ENCODE assay signal across 9 cellular contexts in the genomic region with DNA sequence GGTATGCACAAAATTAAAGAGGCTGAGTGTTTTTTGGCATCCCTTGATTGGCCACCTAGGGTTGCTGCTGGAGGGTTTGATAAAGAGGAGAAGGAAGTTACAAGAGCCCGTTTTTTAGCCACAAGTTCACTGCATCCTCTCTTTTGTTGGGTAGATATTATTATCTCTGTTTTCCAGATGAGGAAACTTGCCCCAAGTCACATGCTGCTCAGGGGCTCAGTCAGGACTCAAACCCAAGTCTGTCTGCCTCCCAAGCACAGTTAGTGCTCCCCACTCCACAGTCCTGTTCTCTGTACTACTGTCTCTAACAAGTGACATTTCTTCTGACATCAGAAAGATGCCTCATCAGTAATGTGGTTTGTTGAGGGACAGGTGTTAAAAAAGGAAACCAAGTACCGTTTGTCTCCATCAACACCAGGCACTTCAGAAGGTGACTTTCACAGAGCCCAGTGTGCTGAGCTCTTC. TPM values are rescaled to one million over a fixed set of nuclear protein-coding genes. Genes with fewer than 3 reads are reported as not detected.
DNase-seq lines count a peak whose midpoint lies in the region; ATAC-seq and TF ChIP-seq lines count a peak whose summit lies in the region.
"Had no signal": no experiment of that assay in that cellular context is flagged by ENCODE, and none has a peak within 500 bp of the region (broad histone marks: within the 10 kb centered on the region; RNA-seq: fewer than 3 reads in every experiment).

No MANE protein-coding gene starts in this region.

- peak; percentile 37 for ATAC-seq in activated CD8-positive, alpha-beta T cell treated with anti-CD3 and anti-CD28 coated beads, Interleukin-2, amount 10 ng/mL, durations not matched to agents 7 days and 5 days
- ATAC-seq in natural killer cell treated with Interleukin-12 subunit alpha and Interleukin-12 subunit beta and Interleukin-15 and Interleukin-18, amount 100 ng/mL, for 72 hours: peak; percentile 21 to 64
- ATAC-seq in HG03460 (IDR thresholded peaks at IDR 0.05; ENCODE audit: unreplicated experiment): no peak

- H3K27ac Mint-ChIP-seq in activated CD8-positive, alpha-beta T cell treated with anti-CD3 and anti-CD28 coated beads, Interleukin-2, amount 10 ng/mL, durations not matched to agents 7 days and 5 days: peak overlapping the region; percentile 89
- peak overlapping the region; percentile 74 to 84 for H3K27ac Mint-ChIP-seq in natural killer cell treated with Interleukin-12 subunit alpha and Interleukin-12 subunit beta and Interleukin-15 and Interleukin-18, amount 100 ng/mL, for 72 hours

- H3K4me3 ChIP-seq in GM06990 (replicated peaks; ENCODE audit: low read depth, low read length): no peak overlapping the region

- DNase-seq in GM06990 (ENCODE audit: extremely low read depth, insufficient read length): peak; percentile 47
- peak; percentile 3 for DNase-seq in KG1 (lab: John Stamatoyannopoulos, UW)
- peak; percentile 60 for DNase-seq in activated CD8-positive, alpha-beta T cell treated with anti-CD3 and anti-CD28 coated beads, Interleukin-2, amount 10 ng/mL, durations not matched to agents 7 days and 5 days
- no peak for DNase-seq in natural killer cell treated with Interleukin-12 subunit alpha and Interleukin-12 subunit beta and Interleukin-15 and Interleukin-18, amount 100 ng/mL, for 72 hours (ENCODE audit: low spot score)
- DNase-seq in HPDE6-E6E7 (ENCODE audit: extremely low spot score): no peak
- DNase-seq in NCI-H128 (lab: John Stamatoyannopoulos, UW; ENCODE audit: unreplicated experiment): no peak
- no peak for DNase-seq in NCI-H748 (lab: John Stamatoyannopoulos, UW; ENCODE audit: unreplicated experiment)
- DNase-seq: NCI-H748 treated with DMSO at 0.1 percent for 48 hours had no signal

- H3K9me3 Mint-ChIP-seq in activated CD8-positive, alpha-beta T cell treated with anti-CD3 and anti-CD28 coated beads, Interleukin-2, amount 10 ng/mL, durations not matched to agents 7 days and 5 days (ENCODE audit: insufficient read depth): no peaks in the 10 kb centered on the region
- no peaks in the 10 kb centered on the region for H3K9me3 Mint-ChIP-seq in natural killer cell treated with Interleukin-12 subunit alpha and Interleukin-12 subunit beta and Interleukin-15 and Interleukin-18, amount 100 ng/mL, for 72 hours

- POLR2A ChIA-PET in activated CD8-positive, alpha-beta T cell treated with anti-CD3 and anti-CD28 coated beads, Interleukin-2, amount 10 ng/mL, durations not matched to agents 7 days and 5 days (lab: Charles Lee): interaction anchor here (0.6 to 3.8 kb wide), 5 partner anchors 17 to 315 kb away, joined by 3 to 33 read pairs (median 7); a partner anchor contains a TSS

- H3K36me3 ChIP-seq in GM06990 (ENCODE audit: control insufficient read depth, insufficient read depth, low read length): no peaks in the 10 kb centered on the region

- peaks cover 44% of the 10 kb centered on the region for H3K4me1 Mint-ChIP-seq in activated CD8-positive, alpha-beta T cell treated with anti-CD3 and anti-CD28 coated beads, Interleukin-2, amount 10 ng/mL, durations not matched to agents 7 days and 5 days (ENCODE audit: low read depth)
- H3K4me1 Mint-ChIP-seq in natural killer cell treated with Interleukin-12 subunit alpha and Interleukin-12 subunit beta and Interleukin-15 and Interleukin-18, amount 100 ng/mL, for 72 hours (ENCODE audit: low read depth in 2 of 2): peaks cover 28 to 36% of the 10 kb centered on the region in 2 donors

- H3K27me3 ChIP-seq in GM06990 (replicated peaks; ENCODE audit: control insufficient read depth, insufficient read depth, low read length): no peaks in the 10 kb centered on the region

- H3K27me3 Mint-ChIP-seq in activated CD8-positive, alpha-beta T cell treated with anti-CD3 and anti-CD28 coated beads, Interleukin-2, amount 10 ng/mL, durations not matched to agents 7 days and 5 days (ENCODE audit: low read depth): no peaks in the 10 kb centered on the region
- H3K27me3 Mint-ChIP-seq in natural killer cell treated with Interleukin-12 subunit alpha and Interleukin-12 subunit beta and Interleukin-15 and Interleukin-18, amount 100 ng/mL, for 72 hours: no peaks in the 10 kb centered on the region

- H3K4me3 Mint-ChIP-seq in activated CD8-positive, alpha-beta T cell treated with anti-CD3 and anti-CD28 coated beads, Interleukin-2, amount 10 ng/mL, durations not matched to agents 7 days and 5 days: peak overlapping the region; percentile 93
- H3K4me3 Mint-ChIP-seq in natural killer cell treated with Interleukin-12 subunit alpha and Interleukin-12 subunit beta and Interleukin-15 and Interleukin-18, amount 100 ng/mL, for 72 hours: peak overlapping the region; percentile 79

- CTCF ChIA-PET in activated CD8-positive, alpha-beta T cell treated with anti-CD3 and anti-CD28 coated beads, Interleukin-2, amount 10 ng/mL, durations not matched to agents 7 days and 5 days (lab: Charles Lee): interaction anchor here (1.5 to 2.1 kb wide), 2 partner anchors 20 to 24 kb away, joined by 4 to 8 read pairs; no protein-coding TSS in a partner anchor

- TF ChIP-seq CTCF in GM06990 (IDR thresholded peaks at IDR 0.05; ENCODE audit: insufficient read depth, low read length, poor library complexity, severe bottlenecking): no peak

- H3K36me3 Mint-ChIP-seq in activated CD8-positive, alpha-beta T cell treated with anti-CD3 and anti-CD28 coated beads, Interleukin-2, amount 10 ng/mL, durations not matched to agents 7 days and 5 days (ENCODE audit: low read depth): peaks cover 13% of the 10 kb centered on the region
- no peaks in the 10 kb centered on the region for H3K36me3 Mint-ChIP-seq in natural killer cell treated with Interleukin-12 subunit alpha and Interleukin-12 subunit beta and Interleukin-15 and Interleukin-18, amount 100 ng/mL, for 72 hours

RNA-seq across cellular contexts. Expression of a gene that starts 1.4 kb away (rescaled TPM):
- total RNA-seq in activated CD8-positive, alpha-beta T cell treated with anti-CD3 and anti-CD28 coated beads, Interleukin-2, amount 10 ng/mL, durations not matched to agents 7 days and 5 days: 1 to 10 TPM; 8.3 to 9.0 TPM
- 1 to 10 TPM; 2.0 to 4.5 TPM for total RNA-seq in natural killer cell treated with Interleukin-12 subunit alpha and Interleukin-12 subunit beta and Interleukin-15 and Interleukin-18, amount 100 ng/mL, for 72 hours

RNA-seq across cellular contexts. Expression of a gene that starts 23.5 kb away (rescaled TPM):
- 100 to 1,000 TPM; 115 to 124 TPM for total RNA-seq in activated CD8-positive, alpha-beta T cell treated with anti-CD3 and anti-CD28 coated beads, Interleukin-2, amount 10 ng/mL, durations not matched to agents 7 days and 5 days
- total RNA-seq in natural killer cell treated with Interleukin-12 subunit alpha and Interleukin-12 subunit beta and Interleukin-15 and Interleukin-18, amount 100 ng/mL, for 72 hours: 100 to 1,000 TPM in 1 of 2 donors, 10 to 100 TPM in 1; 85.4 to 130 TPM

Comparison
In these comparisons a context has a peak if more than half of its experiments do, and no peak if none do; other contexts are left out.
1. DNase-seq: peak in GM06990 (single experiment), KG1 (single experiment) and activated CD8-positive, alpha-beta T cell treated with anti-CD3 and anti-CD28 coated beads, Interleukin-2, amount 10 ng/mL, durations not matched to agents 7 days and 5 days (single experiment); none in natural killer cell treated with Interleukin-12 subunit alpha and Interleukin-12 subunit beta and Interleukin-15 and Interleukin-18, amount 100 ng/mL, for 72 hours (single experiment), HPDE6-E6E7 (single experiment), NCI-H128 (single experiment) and NCI-H748 (single experiment).